In genomic region chr2:73830871-73831401, GRCh38 we compare ENCODE assay signal across 9 cellular contexts. TPM values are rescaled to one million over a fixed set of nuclear protein-coding genes. Genes with fewer than 3 reads are reported as not detected.
DNase-seq lines count a peak whose midpoint lies in the region; ATAC-seq and TF ChIP-seq lines count a peak whose summit lies in the region.
"Had no signal": no experiment of that assay in that cellular context is flagged by ENCODE, and none has a peak within 500 bp of the region (broad histone marks: within the 10 kb centered on the region; RNA-seq: fewer than 3 reads in every experiment).

No MANE protein-coding gene starts in this region.

- H3K9me3 ChIP-seq in breast epithelium (no peaks in the 10 kb centered on the region), suprapubic skin (no peaks in the 10 kb centered on the region)
- H3K9me3 ChIP-seq: left ventricle myocardium inferior had no signal

- intact Hi-C loops in MCF 10A (cut with micrococcal nuclease) (loop anchor here (2.0 to 5.0 kb wide), 3 partner anchors 96 to 171 kb away; partner anchors contain the start of gene DGUOK), breast epithelium (cut with DNase I; ENCODE audit: low total_unique reads) (no loop called here)
- intact Hi-C loops in activated T-helper 2 cell treated with anti-CD3 and anti-CD28 coated beads, Interferon-gamma antibody, Interleukin-2, Interleukin-4, amounts not matched to agents 10 μg/mL and 5 μg/mL and 100 μg/mL, durations not matched to agents 14 hours and 24 hours and 36 hours (cut with micrococcal nuclease) = loop anchor here (1.0 to 5.0 kb wide), 6 partner anchors 21 to 171 kb away; no protein-coding TSS in a partner anchor

- no peaks in the 10 kb centered on the region for H3K36me3 ChIP-seq in breast epithelium
- peaks cover 29% of the 10 kb centered on the region for H3K36me3 ChIP-seq in suprapubic skin

- peaks cover 33% of the 10 kb centered on the region for H3K4me1 Mint-ChIP-seq in MCF 10A (ENCODE audit: insufficient read depth, unreplicated experiment)
- peaks cover 40% of the 10 kb centered on the region for H3K4me1 Mint-ChIP-seq in activated T-helper 2 cell treated with anti-CD3 and anti-CD28 coated beads, Interferon-gamma antibody, Interleukin-2, Interleukin-4, amounts not matched to agents 10 μg/mL and 5 μg/mL and 100 μg/mL, durations not matched to agents 14 hours and 24 hours and 36 hours (ENCODE audit: low read depth)

- H3K27me3 Mint-ChIP-seq in MCF 10A (ENCODE audit: insufficient read depth, unreplicated experiment) = no peaks in the 10 kb centered on the region
- peaks cover 2% of the 10 kb centered on the region for H3K27me3 Mint-ChIP-seq in activated T-helper 2 cell treated with anti-CD3 and anti-CD28 coated beads, Interferon-gamma antibody, Interleukin-2, Interleukin-4, amounts not matched to agents 10 μg/mL and 5 μg/mL and 100 μg/mL, durations not matched to agents 14 hours and 24 hours and 36 hours (ENCODE audit: low read depth)

- H3K9me3 Mint-ChIP-seq in MCF 10A (ENCODE audit: unreplicated experiment) = no peaks in the 10 kb centered on the region
- H3K9me3 Mint-ChIP-seq in activated T-helper 2 cell treated with anti-CD3 and anti-CD28 coated beads, Interferon-gamma antibody, Interleukin-2, Interleukin-4, amounts not matched to agents 10 μg/mL and 5 μg/mL and 100 μg/mL, durations not matched to agents 14 hours and 24 hours and 36 hours = peaks cover 4% of the 10 kb centered on the region

- H3K4me3 ChIP-seq in breast epithelium (no peak overlapping the region), suprapubic skin (no peak overlapping the region)
- H3K4me3 ChIP-seq: left ventricle myocardium inferior had no signal

- DNase-seq in MCF 10A (ENCODE audit: unreplicated experiment) (peak; percentile 89), breast epithelium (ENCODE audit: low spot score in 2 of 2) (no peak), inferior parietal cortex (ENCODE audit: extremely low spot score) (peak; percentile 64), suprapubic skin (ENCODE audit: low spot score in 2 of 2) (no peak), middle frontal gyrus (ENCODE audit: extremely low spot score, low spot score) (no peak)
- no peak for DNase-seq in activated T-helper 2 cell treated with anti-CD3 and anti-CD28 coated beads, Interferon-gamma antibody, Interleukin-2, Interleukin-4, amounts not matched to agents 10 μg/mL and 5 μg/mL and 100 μg/mL, durations not matched to agents 14 hours and 24 hours and 36 hours (ENCODE audit: low spot score)
- DNase-seq in central memory CD4-positive, alpha-beta T cell = no peak
- DNase-seq: left ventricle myocardium inferior had no signal

- no peak for TF ChIP-seq EP300 in suprapubic skin (IDR thresholded peaks at IDR 0.05)

- no peaks in the 10 kb centered on the region for H3K4me1 ChIP-seq in breast epithelium
- peaks cover 31% of the 10 kb centered on the region for H3K4me1 ChIP-seq in suprapubic skin

- CTCF ChIA-PET in MCF 10A (lab: Yijun Ruan, JAX) = interaction anchor here (0.9 kb wide), 1 partner anchor 8 kb away, joined by 3 read pairs; no protein-coding TSS in a partner anchor

- no peak for TF ChIP-seq POLR2A in breast epithelium (IDR thresholded peaks at IDR 0.05)
- no peak for TF ChIP-seq POLR2A in suprapubic skin (IDR thresholded peaks at IDR 0.05)

- H3K27me3 ChIP-seq in breast epithelium = no peaks in the 10 kb centered on the region
- no peaks in the 10 kb centered on the region for H3K27me3 ChIP-seq in suprapubic skin

- no TSS peak for BruUV-seq in MCF 10A (replicated peaks; lab: Mats Ljungman, UMichigan)

- H3K27ac ChIP-seq in breast epithelium = peak overlapping the region in 1 of 2 donors; percentile 2
- peak overlapping the region; percentile 47 for H3K27ac ChIP-seq in suprapubic skin
- H3K27ac ChIP-seq: left ventricle myocardium inferior had no signal

- peak overlapping the region; percentile 98 for H3K27ac Mint-ChIP-seq in MCF 10A (ENCODE audit: low read depth, unreplicated experiment)
- H3K27ac Mint-ChIP-seq in activated T-helper 2 cell treated with anti-CD3 and anti-CD28 coated beads, Interferon-gamma antibody, Interleukin-2, Interleukin-4, amounts not matched to agents 10 μg/mL and 5 μg/mL and 100 μg/mL, durations not matched to agents 14 hours and 24 hours and 36 hours = peak overlapping the region; percentile 98

- H3K36me3 Mint-ChIP-seq in MCF 10A (ENCODE audit: insufficient read depth, unreplicated experiment) = peaks cover 42% of the 10 kb centered on the region
- peaks cover 45% of the 10 kb centered on the region for H3K36me3 Mint-ChIP-seq in activated T-helper 2 cell treated with anti-CD3 and anti-CD28 coated beads, Interferon-gamma antibody, Interleukin-2, Interleukin-4, amounts not matched to agents 10 μg/mL and 5 μg/mL and 100 μg/mL, durations not matched to agents 14 hours and 24 hours and 36 hours (ENCODE audit: low read depth)

- TF ChIP-seq CTCF in MCF 10A (IDR thresholded peaks at IDR 0.05; ENCODE audit: unreplicated experiment) (no peak), breast epithelium (IDR thresholded peaks at IDR 0.05) (no peak), suprapubic skin (IDR thresholded peaks at IDR 0.05) (no peak)

- peak overlapping the region; percentile 82 for H3K4me3 Mint-ChIP-seq in MCF 10A (ENCODE audit: unreplicated experiment)
- H3K4me3 Mint-ChIP-seq in activated T-helper 2 cell treated with anti-CD3 and anti-CD28 coated beads, Interferon-gamma antibody, Interleukin-2, Interleukin-4, amounts not matched to agents 10 μg/mL and 5 μg/mL and 100 μg/mL, durations not matched to agents 14 hours and 24 hours and 36 hours (ENCODE audit: low read depth) = peak overlapping the region; percentile 99

- no peak for ATAC-seq in GM19328 (IDR thresholded peaks at IDR 0.05; ENCODE audit: unreplicated experiment)

- POLR2A ChIA-PET in MCF 10A (lab: Yijun Ruan, JAX) = interaction anchor here (0.6 to 1.2 kb wide), 10 partner anchors 11 to 379 kb away, joined by 3 to 6 read pairs (median 3); no protein-coding TSS in a partner anchor

- WGBS in suprapubic skin = 57% methylated on average over 11 of the region's 11 CpGs

RNA-seq across cellular contexts. Expression of gene STAMBP, which starts 2.2 kb away (rescaled TPM):
- total RNA-seq in MCF 10A (2022) (64.9 and 66.3 TPM in 2 replicates), breast epithelium (10 to 100 TPM; 26.1 to 32.5 (median 32.4) TPM), suprapubic skin (10 to 100 TPM; 29.0 to 45.0 (median 33.5) TPM)
- 54.3 and 63.4 TPM in 2 replicates for total RNA-seq in activated T-helper 2 cell treated with anti-CD3 and anti-CD28 coated beads, Interferon-gamma antibody, Interleukin-2, Interleukin-4, amounts not matched to agents 10 μg/mL and 5 μg/mL and 100 μg/mL, durations not matched to agents 14 hours and 24 hours and 36 hours

RNA-seq across cellular contexts. Expression of gene C2orf78, which starts 47.0 kb away (rescaled TPM):
- total RNA-seq in MCF 10A (2022) = not detected in 2 replicates
- not detected for total RNA-seq in breast epithelium
- not detected in 2 replicates for total RNA-seq in activated T-helper 2 cell treated with anti-CD3 and anti-CD28 coated beads, Interferon-gamma antibody, Interleukin-2, Interleukin-4, amounts not matched to agents 10 μg/mL and 5 μg/mL and 100 μg/mL, durations not matched to agents 14 hours and 24 hours and 36 hours
- not detected for total RNA-seq in suprapubic skin
- total RNA-seq: left ventricle myocardium inferior had no signal

RNA-seq across cellular contexts. Expression of gene DUSP11, which starts 51.0 kb away (rescaled TPM):
- total RNA-seq in MCF 10A (2022) (45.0 and 46.3 TPM in 2 replicates), breast epithelium (10 to 100 TPM; 28.8 to 49.9 (median 36.1) TPM), suprapubic skin (10 to 100 TPM; 45.6 to 59.1 (median 57.0) TPM)
- 35.2 and 40.1 TPM in 2 replicates for total RNA-seq in activated T-helper 2 cell treated with anti-CD3 and anti-CD28 coated beads, Interferon-gamma antibody, Interleukin-2, Interleukin-4, amounts not matched to agents 10 μg/mL and 5 μg/mL and 100 μg/mL, durations not matched to agents 14 hours and 24 hours and 36 hours

Comparison
In these comparisons a context has a peak if more than half of its experiments do, and no peak if none do; other contexts are left out.
1. DNase-seq: peak in MCF 10A (single experiment) and inferior parietal cortex (single experiment); none in breast epithelium (0 of 2), activated T-helper 2 cell treated with anti-CD3 and anti-CD28 coated beads, Interferon-gamma antibody, Interleukin-2, Interleukin-4, amounts not matched to agents 10 μg/mL and 5 μg/mL and 100 μg/mL, durations not matched to agents 14 hours and 24 hours and 36 hours (single experiment), suprapubic skin (0 of 2), central memory CD4-positive, alpha-beta T cell (single experiment) and middle frontal gyrus (single experiment).